ENCODE assay signal across 22 cellular contexts in genomic region chr2:134764164-134764563, GRCh38. TPM values are rescaled to one million over a fixed set of nuclear protein-coding genes. Genes with fewer than 3 reads are reported as not detected.
"Had no signal": no experiment of that assay in that cellular context is flagged by ENCODE, and none has a peak within 500 bp of the region (broad histone marks: within the 10 kb centered on the region; RNA-seq: fewer than 3 reads in every experiment).

No MANE protein-coding gene starts in this region.

- H3K4me3 ChIP-seq: esophagus squamous epithelium, heart left ventricle, lung, psoas muscle, right lobe of liver, spleen, tibial nerve, upper lobe of right lung, vagina had no signal

- H3K36me3 ChIP-seq: esophagus squamous epithelium, heart left ventricle, right lobe of liver, spleen, tibial nerve, upper lobe of right lung, vagina had no signal

- DNase-seq: effector memory CD8-positive, alpha-beta T cell; esophagus squamous epithelium; foreskin melanocyte; heart left ventricle; hippocampal formation; left ventricle myocardium superior; mesendoderm; naive thymus-derived CD4-positive, alpha-beta T cell; nephron progenitor cell; psoas muscle; retina; right lobe of liver; spleen; stimulated activated CD4-positive, alpha-beta T cell treated with anti-CD3 and anti-CD28 coated beads, Interleukin-15, amount 100 ng/mL, for 24 hours; stimulated activated CD4-positive, alpha-beta T cell treated with anti-CD3 and anti-CD28 coated beads, Interleukin-1b, Interleukin-23, amount 100 ng/mL, for 48 hours; stimulated activated CD4-positive, alpha-beta T cell treated with anti-CD3 and anti-CD28 coated beads, Interleukin-4, amount 100 ng/mL, for 24 hours; upper lobe of right lung had no signal

- H3K4me1 ChIP-seq: esophagus squamous epithelium, heart left ventricle, psoas muscle, right lobe of liver, tibial nerve, upper lobe of right lung, vagina had no signal

- H3K27ac ChIP-seq: esophagus squamous epithelium, heart left ventricle, psoas muscle, right lobe of liver, spleen, tibial nerve, upper lobe of right lung, vagina had no signal

- H3K9me3 ChIP-seq: esophagus squamous epithelium, heart left ventricle, psoas muscle, right lobe of liver, tibial nerve, upper lobe of right lung, vagina had no signal

- FAIRE-seq: colon, keratinocyte had no signal

- H3K27me3 ChIP-seq: esophagus squamous epithelium, heart left ventricle, right lobe of liver, tibial nerve, upper lobe of right lung, vagina had no signal

RNA-seq across cellular contexts. Expression of gene TMEM163, which starts 45.4 kb away (rescaled TPM):
- total RNA-seq: tibial nerve, vagina had no signal
- polyA plus RNA-seq: keratinocyte had no signal
